Comparison of ENCODE assay signal across 18 cellular contexts in the genomic region with DNA sequence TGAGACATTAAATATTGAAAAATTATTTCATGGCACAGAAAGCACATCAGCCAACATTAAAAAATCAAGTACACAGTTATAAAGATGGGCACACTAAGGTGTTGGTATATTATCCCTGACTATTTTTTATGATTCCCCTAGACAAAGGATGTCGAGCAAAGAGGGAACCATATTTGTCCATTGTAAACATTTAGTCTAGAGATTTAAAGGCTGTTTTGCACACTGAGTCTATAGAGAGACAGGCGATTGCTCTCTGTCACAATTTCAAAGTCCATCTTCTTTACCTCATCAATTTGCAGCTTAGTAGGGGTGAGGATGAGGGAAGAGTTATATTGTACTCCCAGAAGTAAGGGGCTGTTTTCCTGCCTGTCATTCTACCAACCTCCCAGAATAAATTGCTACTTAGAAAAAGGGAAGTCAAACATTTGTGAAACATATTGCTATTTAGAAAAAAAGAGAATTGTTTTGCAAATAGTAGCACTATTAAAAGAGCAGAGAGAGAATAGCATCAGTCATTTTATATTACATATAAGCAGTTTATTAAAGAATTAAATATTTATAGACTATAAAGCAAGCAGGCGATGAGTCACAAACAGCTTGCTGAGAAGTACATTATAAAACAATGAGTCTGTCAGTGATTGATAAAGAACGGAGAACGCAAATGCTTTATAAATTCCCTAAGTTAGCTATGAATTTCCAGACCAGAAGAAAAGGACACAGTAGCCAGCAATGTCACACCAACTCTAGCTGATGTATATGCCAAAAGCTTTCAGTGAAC.
"Had no signal": no experiment of that assay in that cellular context is flagged by ENCODE, and none has a peak within 500 bp of the region (broad histone marks: within the 10 kb centered on the region; RNA-seq: fewer than 3 reads in every experiment).

No MANE protein-coding gene starts in this region.

- H3K27ac ChIP-seq: body of pancreas, coronary artery, gastrocnemius medialis, heart right ventricle, neural progenitor cell, ovary, thyroid gland had no signal

- H3K4me1 Mint-ChIP-seq: central memory CD8-positive, alpha-beta T cell; neural progenitor cell; stimulated activated memory B cell treated with anti-CD40 and anti-IgM and Interleukin-4, amounts not matched to agents 10 μg/mL and 1 μg/mL and 100 μg/mL, for 72 hours; WTC11 had no signal

- H3K27ac Mint-ChIP-seq: activated naive CD8-positive, alpha-beta T cell; neural progenitor cell; stimulated activated memory B cell treated with anti-CD40 and anti-IgM and Interleukin-4, amounts not matched to agents 10 μg/mL and 1 μg/mL and 100 μg/mL, for 72 hours; WTC11 had no signal

- H2AFZ ChIP-seq: neural progenitor cell had no signal

- H3K4me3 Mint-ChIP-seq: activated naive CD8-positive, alpha-beta T cell; central memory CD8-positive, alpha-beta T cell; neural progenitor cell; stimulated activated memory B cell treated with anti-CD40 and anti-IgM and Interleukin-4, amounts not matched to agents 10 μg/mL and 1 μg/mL and 100 μg/mL, for 72 hours; WTC11 had no signal

- H3K36me3 ChIP-seq: gastrocnemius medialis, heart right ventricle, neural progenitor cell, ovary, thyroid gland had no signal

- H3K9ac ChIP-seq: neural progenitor cell had no signal

- DNase-seq: activated CD4-positive, alpha-beta T cell treated with anti-CD3 and anti-CD28 coated beads for 4 hours; activated gamma-delta T cell treated with Interleukin-2 at 50 U/mL for 16 hours; amniotic stem cell; body of pancreas; effector CD8-positive, alpha-beta T cell; gastrocnemius medialis; heart right ventricle; left cardiac atrium; ovary; stimulated activated CD4-positive, alpha-beta T cell treated with anti-CD3 and anti-CD28 coated beads, Interleukin-2, amount 100 ng/mL, for 48 hours; T-helper 2 cell; thyroid gland had no signal

- ATAC-seq: body of pancreas; gastrocnemius medialis; heart right ventricle; left cardiac atrium; stimulated activated memory B cell treated with anti-CD40 and anti-IgM and Interleukin-4, amounts not matched to agents 10 μg/mL and 1 μg/mL and 100 μg/mL, for 72 hours; WTC11 had no signal

- H3K4me2 ChIP-seq: neural progenitor cell had no signal

- H3K4me3 ChIP-seq: body of pancreas, coronary artery, gastrocnemius medialis, heart right ventricle, neural progenitor cell, ovary, thyroid gland had no signal

- H3K27me3 ChIP-seq: body of pancreas, gastrocnemius medialis, heart right ventricle, neural progenitor cell, ovary, thyroid gland had no signal

- H3K9me3 ChIP-seq: body of pancreas, gastrocnemius medialis, ovary, thyroid gland had no signal

- H3K27me3 Mint-ChIP-seq: activated naive CD8-positive, alpha-beta T cell; central memory CD8-positive, alpha-beta T cell; stimulated activated memory B cell treated with anti-CD40 and anti-IgM and Interleukin-4, amounts not matched to agents 10 μg/mL and 1 μg/mL and 100 μg/mL, for 72 hours had no signal

- H3K36me3 Mint-ChIP-seq: activated naive CD8-positive, alpha-beta T cell; neural progenitor cell; stimulated activated memory B cell treated with anti-CD40 and anti-IgM and Interleukin-4, amounts not matched to agents 10 μg/mL and 1 μg/mL and 100 μg/mL, for 72 hours had no signal

- H3K4me1 ChIP-seq: body of pancreas, gastrocnemius medialis, heart right ventricle, neural progenitor cell, thyroid gland had no signal
